21 cellular contexts compared by ENCODE assay signal in genomic region chr15:68415501-68416157, GRCh38. TPM values are rescaled to one million over a fixed set of nuclear protein-coding genes. Genes with fewer than 3 reads are reported as not detected.
DNase-seq lines count a peak whose midpoint lies in the region; ATAC-seq, FAIRE-seq and TF ChIP-seq lines count a peak whose summit lies in the region.
"Had no signal": no experiment of that assay in that cellular context is flagged by ENCODE, and none has a peak within 500 bp of the region (broad histone marks: within the 10 kb centered on the region; RNA-seq: fewer than 3 reads in every experiment).

No MANE protein-coding gene starts in this region.

- peaks cover 0 to 5% of the 10 kb centered on the region in 2 donors for H3K27me3 Mint-ChIP-seq in stimulated activated naive B cell treated with anti-CD40 and anti-IgM and Interleukin-4, amounts not matched to agents 10 μg/mL and 1 μg/mL and 100 μg/mL, for 72 hours
- H3K27me3 Mint-ChIP-seq: activated CD4-positive, alpha-beta T cell treated with anti-CD3 and anti-CD28 coated beads, Interleukin-2, amount 10 ng/mL, durations not matched to agents 24 days and 14 days; activated naive CD8-positive, alpha-beta T cell; activated T-cell treated with anti-CD3 and anti-CD28 coated beads, Interleukin-2, amount 50 U/mL, for 24 hours; stimulated activated naive CD8-positive, alpha-beta T cell treated with anti-CD3 and anti-CD28 coated beads, Interleukin-15, Interleukin-2, amounts not matched to agents 100 ng/mL and 50 ng/mL, for 24 hours had no signal

- H3K9me1 ChIP-seq in K562 (ENCODE audit: control insufficient read depth, insufficient read depth, low read length): no peaks in the 10 kb centered on the region

- H3K9ac ChIP-seq in K562 (ENCODE audit: insufficient read depth in 1 of 2, low read depth in 2 of 2, low read length in 2 of 2): no peak overlapping the region

- H3K9me3 ChIP-seq in K562 (replicated peaks; ENCODE audit: control insufficient read depth, insufficient read depth, low read depth, low read length) (no peaks in the 10 kb centered on the region), right cardiac atrium (ENCODE audit: control insufficient read depth, low read length) (no peaks in the 10 kb centered on the region), WERI-Rb-1 (ENCODE audit: severe bottlenecking) (no peaks in the 10 kb centered on the region)
- H3K9me3 ChIP-seq: MG63 had no signal

- H3K79me2 ChIP-seq in K562 (ENCODE audit: control insufficient read depth, insufficient read depth, low read length): no peaks in the 10 kb centered on the region

- peak overlapping the region; percentile 16 for H3K27ac Mint-ChIP-seq in stimulated activated naive B cell treated with anti-CD40 and anti-IgM and Interleukin-4, amounts not matched to agents 10 μg/mL and 1 μg/mL and 100 μg/mL, for 72 hours
- H3K27ac Mint-ChIP-seq: activated CD4-positive, alpha-beta T cell treated with anti-CD3 and anti-CD28 coated beads, Interleukin-2, amount 10 ng/mL, durations not matched to agents 24 days and 14 days; activated naive CD8-positive, alpha-beta T cell; activated T-cell treated with anti-CD3 and anti-CD28 coated beads, Interleukin-2, amount 50 U/mL, for 24 hours; stimulated activated naive CD8-positive, alpha-beta T cell treated with anti-CD3 and anti-CD28 coated beads, Interleukin-15, Interleukin-2, amounts not matched to agents 100 ng/mL and 50 ng/mL, for 24 hours had no signal

- no peak overlapping the region for H3K4me3 ChIP-seq in Jurkat, Clone E6-1 (ENCODE audit: low read length)
- H3K4me3 ChIP-seq in K562: no peak overlapping the region
- H3K4me3 ChIP-seq in right cardiac atrium (ENCODE audit: low read length): no peak overlapping the region
- no peak overlapping the region for H3K4me3 ChIP-seq in WERI-Rb-1 (ENCODE audit: low read depth, low read length)
- H3K4me3 ChIP-seq: MG63 had no signal

- no peak overlapping the region for H3K4me3 Mint-ChIP-seq in stimulated activated naive B cell treated with anti-CD40 and anti-IgM and Interleukin-4, amounts not matched to agents 10 μg/mL and 1 μg/mL and 100 μg/mL, for 72 hours
- H3K4me3 Mint-ChIP-seq: activated CD4-positive, alpha-beta T cell treated with anti-CD3 and anti-CD28 coated beads, Interleukin-2, amount 10 ng/mL, durations not matched to agents 24 days and 14 days; activated naive CD8-positive, alpha-beta T cell; activated T-cell treated with anti-CD3 and anti-CD28 coated beads, Interleukin-2, amount 50 U/mL, for 24 hours; neural crest cell; stimulated activated naive CD8-positive, alpha-beta T cell treated with anti-CD3 and anti-CD28 coated beads, Interleukin-15, Interleukin-2, amounts not matched to agents 100 ng/mL and 50 ng/mL, for 24 hours had no signal

- ATAC-seq in K562 (peak; percentile 88), right cardiac atrium (peak; percentile 28 to 71)
- ATAC-seq in stimulated activated naive B cell treated with anti-CD40 and anti-IgM and Interleukin-4, amounts not matched to agents 10 μg/mL and 1 μg/mL and 100 μg/mL, for 72 hours (replicated peaks): no peak
- ATAC-seq: esophagus mucosa had no signal

- FAIRE-seq in K562 (lab: Jason Lieb, UNC): peak; percentile 75

- POLR2A ChIA-PET in K562 (lab: Yijun Ruan, JAX): interaction anchor here (0.6 to 0.7 kb wide), 2 partner anchors 75 to 177 kb away, joined by 3 read pairs; no protein-coding TSS in a partner anchor

- TF ChIP-seq EP300 in K562 (IDR thresholded peaks at IDR 0.05; ENCODE audit: low read length): no peak

- no peaks in the 10 kb centered on the region for H3K36me3 ChIP-seq in K562 (ENCODE audit: control insufficient read depth, insufficient read depth, low read length)
- no peaks in the 10 kb centered on the region for H3K36me3 ChIP-seq in WERI-Rb-1

- TF ChIP-seq POLR2A in K562 (conservative IDR thresholded peaks at IDR 0.05): no peak

- peak; percentile 11 for DNase-seq in Jurkat, Clone E6-1 (ENCODE audit: low read depth, low spot score)
- peak; percentile 32 to 51 (median 49) for DNase-seq in K562 (ENCODE audit: extremely low read depth in 1 of 4, low spot score in 3 of 4)
- peak in 2 of 3 donors; percentile 63 to 84 for DNase-seq in right cardiac atrium
- DNase-seq in stimulated activated naive B cell treated with anti-CD40 and anti-IgM and Interleukin-4, amounts not matched to agents 10 μg/mL and 1 μg/mL and 100 μg/mL, for 72 hours: no peak
- DNase-seq in iPS-NIHi11 (ENCODE audit: low spot score): no peak
- no peak for DNase-seq in CD1c-positive myeloid dendritic cell (ENCODE audit: extremely low spot score)
- DNase-seq in NCI-H146 treated with DMSO at 0.1 percent for 48 hours (lab: John Stamatoyannopoulos, UW; ENCODE audit: unreplicated experiment): no peak
- no peak for DNase-seq in WERI-Rb-1
- DNase-seq: activated CD4-positive, alpha-beta T cell treated with anti-CD3 and anti-CD28 coated beads, Interleukin-2, amount 10 ng/mL, durations not matched to agents 24 days and 14 days; activated T-cell treated with anti-CD3 and anti-CD28 coated beads, Interleukin-2, amount 50 U/mL, for 24 hours; brain microvascular endothelial cell; COR-L47; dermis blood vessel endothelial cell; EL; mesendoderm; MG63; NCI-H187 treated with DMSO at 0.1 percent for 48 hours had no signal

- intact Hi-C loops in K562 (cut with micrococcal nuclease) (no loop called here), right cardiac atrium (cut with DNase I) (no loop called here)

- 7% methylated on average over 5 of the region's 6 CpGs for WGBS in K562 (ENCODE audit: insufficient coverage, low coverage, missing lambda C conversion rate)
- 61% methylated on average over 6 of the region's 6 CpGs for WGBS in right cardiac atrium

- BruUV-seq in K562 (replicated peaks; lab: Mats Ljungman, UMichigan): no TSS peak

- TF ChIP-seq CTCF in K562 (IDR thresholded peaks at IDR 0.05 in 2 of 3, conservative IDR thresholded peaks at IDR 0.05 in 1 of 3; ENCODE audit: insufficient read depth in 2 of 3, low read depth in 1 of 3, low read length in 3 of 3) (no peak; a peak in 1 of 6 replicates), WERI-Rb-1 (IDR thresholded peaks at IDR 0.05; ENCODE audit: low read depth, low read length) (no peak)

- in situ Hi-C loops in K562 (cut with MboI): no loop called here

- H3K9me3 Mint-ChIP-seq in stimulated activated naive B cell treated with anti-CD40 and anti-IgM and Interleukin-4, amounts not matched to agents 10 μg/mL and 1 μg/mL and 100 μg/mL, for 72 hours: no peaks in the 10 kb centered on the region
- H3K9me3 Mint-ChIP-seq: activated CD4-positive, alpha-beta T cell treated with anti-CD3 and anti-CD28 coated beads, Interleukin-2, amount 10 ng/mL, durations not matched to agents 24 days and 14 days; activated T-cell treated with anti-CD3 and anti-CD28 coated beads, Interleukin-2, amount 50 U/mL, for 24 hours; neural crest cell; stimulated activated naive CD8-positive, alpha-beta T cell treated with anti-CD3 and anti-CD28 coated beads, Interleukin-15, Interleukin-2, amounts not matched to agents 100 ng/mL and 50 ng/mL, for 24 hours had no signal

- TF ChIP-seq RAD21 in K562 (CRISPR knock-in tag; conservative IDR thresholded peaks at IDR 0.05 in 1 of 2, IDR thresholded peaks at IDR 0.05 in 1 of 2): no peak

- 0 out of 2 replicates have a peak overlapping the region, but pooled peaks have one; percentile 22 for H2AFZ ChIP-seq in K562 (ENCODE audit: low read depth, low read length)

- H3K27me3 ChIP-seq in K562 (ENCODE audit: control insufficient read depth in 2 of 2, insufficient read depth in 2 of 2, low read length in 2 of 2) (peaks cover 4 to 13% of the 10 kb centered on the region in 2 experiments; a peak in 4 of 5 replicates), right cardiac atrium (ENCODE audit: control insufficient read depth, insufficient read depth) (no peaks in the 10 kb centered on the region), WERI-Rb-1 (ENCODE audit: insufficient read depth, low read depth, severe bottlenecking) (no peaks in the 10 kb centered on the region)
- H3K27me3 ChIP-seq: brain microvascular endothelial cell, MG63 had no signal

- CTCF ChIA-PET in K562 (lab: Yijun Ruan, JAX; ENCODE audit: low intra/inter-chr PET ratio): no interaction called here

- peak overlapping the region; percentile 39; the same call in 1 of the 2 replicates for H3K4me2 ChIP-seq in K562 (ENCODE audit: insufficient read depth, low read length)

- H3K36me3 Mint-ChIP-seq in stimulated activated naive B cell treated with anti-CD40 and anti-IgM and Interleukin-4, amounts not matched to agents 10 μg/mL and 1 μg/mL and 100 μg/mL, for 72 hours: no peaks in the 10 kb centered on the region
- H3K36me3 Mint-ChIP-seq: activated naive CD8-positive, alpha-beta T cell had no signal

- H4K20me1 ChIP-seq in K562 (replicated peaks; ENCODE audit: control insufficient read depth, insufficient read depth, low read length): no peaks in the 10 kb centered on the region

- H3K27ac ChIP-seq in K562 (ENCODE audit: extremely low read depth, low read depth, low read length): no peak overlapping the region
- no peak overlapping the region for H3K27ac ChIP-seq in right cardiac atrium (ENCODE audit: low read length)
- H3K27ac ChIP-seq in WERI-Rb-1: no peak overlapping the region
- H3K27ac ChIP-seq: brain microvascular endothelial cell had no signal

- peaks cover 0 to 1% of the 10 kb centered on the region in 2 donors for H3K4me1 Mint-ChIP-seq in stimulated activated naive B cell treated with anti-CD40 and anti-IgM and Interleukin-4, amounts not matched to agents 10 μg/mL and 1 μg/mL and 100 μg/mL, for 72 hours
- H3K4me1 Mint-ChIP-seq: activated CD4-positive, alpha-beta T cell treated with anti-CD3 and anti-CD28 coated beads, Interleukin-2, amount 10 ng/mL, durations not matched to agents 24 days and 14 days had no signal

- peaks cover 0 to 14% of the 10 kb centered on the region in 2 experiments; a peak in 2 of 5 replicates for H3K4me1 ChIP-seq in K562 (replicated peaks in 1 of 2; ENCODE audit: control insufficient read depth in 2 of 2, insufficient read depth in 2 of 2, low read length in 2 of 2)
- peaks cover 10% of the 10 kb centered on the region for H3K4me1 ChIP-seq in right cardiac atrium (ENCODE audit: control insufficient read depth, insufficient read depth, low read length)

RNA-seq across cellular contexts. Expression of gene ITGA11, which starts 16.3 kb away (rescaled TPM):
- polyA plus RNA-seq in Jurkat, Clone E6-1 (2012; ENCODE audit: insufficient read depth, insufficient read length): not detected
- total RNA-seq in K562 (2011; cell fraction: chromatin; rRNA removed; ENCODE audit: low replicate concordance): not detected in 2 replicates
- not detected in 2 replicates for total RNA-seq in K562 (2011; cell fraction: nucleolus; rRNA removed)
- total RNA-seq in K562 (2011; cell fraction: nucleoplasm; rRNA removed): not detected in 2 replicates
- not detected in 2 replicates for total RNA-seq in K562 (2014; rRNA removed)
- total RNA-seq in K562 (2014; rRNA removed; fragmentation: Illumina TruSeq; extraction: Trizol): not detected in 2 replicates
- not detected in 2 replicates for total RNA-seq in K562 (2015; rRNA removed; fragmentation: Illumina TruSeq; extraction: Trizol)
- not detected in 2 replicates for total RNA-seq in K562 (2021)
- not detected in 2 replicates for polyA plus RNA-seq in K562 (2011; rRNA removed)
- polyA plus RNA-seq in K562 (2011; cell fraction: cytosol; rRNA removed): not detected in 2 replicates
- polyA plus RNA-seq in K562 (2011; cell fraction: nucleus; rRNA removed): not detected in 2 replicates
- polyA plus RNA-seq in K562 (2012): 0.01 TPM in 2 replicates
- not detected in 2 replicates for polyA plus RNA-seq in K562 (2014; fragmentation: Illumina TruSeq; extraction: Trizol)
- under 1 TPM in 1 of 2 experiments, not detected in 1; 0.01 TPM for polyA plus RNA-seq in K562 (2014; fragmentation: Nextera tagmentation; extraction: Ambion mirVana)
- polyA plus RNA-seq in K562 (2014; rRNA removed): not detected in 2 replicates
- polyA minus RNA-seq in K562 (2011; rRNA and poly(A)+ RNA removed): not detected in 2 replicates
- polyA minus RNA-seq in K562 (2011; cell fraction: cytosol; rRNA and poly(A)+ RNA removed): not detected in 2 replicates
- not detected in 2 replicates for polyA minus RNA-seq in K562 (2011; cell fraction: nucleus; rRNA and poly(A)+ RNA removed)
- 10 to 100 TPM; 20.1 to 34.0 (median 21.2) TPM for total RNA-seq in right cardiac atrium
- 11.6 TPM for polyA plus RNA-seq in right cardiac atrium

Comparison
In these comparisons a context has a peak if more than half of its experiments do, and no peak if none do; other contexts are left out.
1. DNase-seq: peak in Jurkat, Clone E6-1 (single experiment), K562 (4 of 4) and right cardiac atrium (2 of 3); none in stimulated activated naive B cell treated with anti-CD40 and anti-IgM and Interleukin-4, amounts not matched to agents 10 μg/mL and 1 μg/mL and 100 μg/mL, for 72 hours (single experiment), iPS-NIHi11 (single experiment), CD1c-positive myeloid dendritic cell (single experiment), NCI-H146 treated with DMSO at 0.1 percent for 48 hours (single experiment) and WERI-Rb-1 (single experiment).
2. ATAC-seq: peak in K562 (single experiment) and right cardiac atrium (2 of 2); none in stimulated activated naive B cell treated with anti-CD40 and anti-IgM and Interleukin-4, amounts not matched to agents 10 μg/mL and 1 μg/mL and 100 μg/mL, for 72 hours (0 of 2).
3. RNA of gene ITGA11, which starts 16.3 kb away (total RNA-seq): 20.1 to 34.0 TPM in right cardiac atrium; not detected in K562; every median in the first group is over 10 times any median in the second.